ENCODE assay signal across 22 cellular contexts in the genomic region with DNA sequence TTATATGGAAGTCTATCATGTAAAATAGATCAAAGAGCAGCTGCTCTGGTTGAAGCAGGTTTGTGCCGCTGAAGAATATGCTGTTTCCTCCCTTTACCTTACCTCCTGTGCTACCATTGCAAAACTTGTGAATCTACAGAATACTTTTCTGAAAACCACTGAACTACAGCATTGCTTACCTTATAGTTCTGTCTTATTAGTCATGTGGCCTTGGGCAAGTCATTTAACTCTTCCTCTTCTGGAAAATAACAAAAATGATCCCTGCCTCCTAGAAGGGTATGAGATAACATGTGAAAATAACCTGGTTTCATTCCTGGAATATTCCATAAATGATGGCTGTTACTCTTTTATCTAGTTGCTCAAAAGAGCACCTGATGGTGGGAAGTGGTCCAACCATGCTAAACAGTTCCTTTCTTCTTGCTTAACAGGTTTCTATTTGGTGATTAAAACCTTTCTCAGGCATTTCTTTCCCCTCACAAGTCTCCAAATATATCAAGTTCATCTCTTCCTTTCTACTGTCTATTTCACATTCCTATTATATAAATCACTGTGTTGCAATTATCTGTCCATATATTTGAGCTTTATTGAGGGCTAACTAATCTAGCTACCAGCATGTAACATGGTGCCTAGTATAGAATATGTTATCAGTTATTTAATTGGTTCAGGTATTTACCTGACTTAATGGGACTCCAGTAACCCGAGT. TPM values are rescaled to one million over a fixed set of nuclear protein-coding genes. Genes with fewer than 3 reads are reported as not detected.
DNase-seq lines count a peak whose midpoint lies in the region; ATAC-seq and TF ChIP-seq lines count a peak whose summit lies in the region.
"Had no signal": no experiment of that assay in that cellular context is flagged by ENCODE, and none has a peak within 500 bp of the region (broad histone marks: within the 10 kb centered on the region; RNA-seq: fewer than 3 reads in every experiment).

No MANE protein-coding gene starts in this region.

- no peaks in the 10 kb centered on the region for H3K9me3 ChIP-seq in CD4-positive, CD25-positive, alpha-beta regulatory T cell (ENCODE audit: control insufficient read depth in 2 of 2, low read length in 2 of 2)
- no peaks in the 10 kb centered on the region for H3K9me3 ChIP-seq in CD8-positive, alpha-beta T cell (ENCODE audit: low read length)
- H3K9me3 ChIP-seq in PC-9 (ENCODE audit: insufficient read depth, low read depth) = no peaks in the 10 kb centered on the region
- no peaks in the 10 kb centered on the region for H3K9me3 ChIP-seq in prostate gland
- H3K9me3 ChIP-seq: Caco-2, pancreas, sigmoid colon, SJCRH30, upper lobe of left lung had no signal

- H3K27me3 Mint-ChIP-seq in CD4-positive, CD25-positive, alpha-beta regulatory T cell = no peaks in the 10 kb centered on the region
- H3K27me3 Mint-ChIP-seq in CD8-positive, alpha-beta T cell (ENCODE audit: low read depth) = no peaks in the 10 kb centered on the region
- H3K27me3 Mint-ChIP-seq: activated B cell treated with CpG ODN at 0.5 μM for 24 hours, memory B cell, naive B cell had no signal

- peaks cover 4% of the 10 kb centered on the region; the same call in 1 of the 2 replicates for H4K20me1 ChIP-seq in PC-9 (ENCODE audit: insufficient read depth)

- WGBS in prostate gland = 25% methylated on average over 2 of the region's 2 CpGs

- peaks cover 54% of the 10 kb centered on the region for H3K36me3 Mint-ChIP-seq in CD4-positive, CD25-positive, alpha-beta regulatory T cell
- H3K36me3 Mint-ChIP-seq in CD8-positive, alpha-beta T cell = peaks cover 54% of the 10 kb centered on the region

- no peak for TF ChIP-seq CTCF in CD8-positive, alpha-beta T cell (IDR thresholded peaks at IDR 0.05)
- TF ChIP-seq CTCF in PC-9 (conservative IDR thresholded peaks at IDR 0.05) (no peak), epithelial cell of esophagus (IDR thresholded peaks at IDR 0.05; ENCODE audit: insufficient read depth, low read depth, low read length, missing control alignments) (no peak), prostate gland (IDR thresholded peaks at IDR 0.05) (no peak)

- TF ChIP-seq POLR2A in prostate gland (IDR thresholded peaks at IDR 0.05) = no peak

- ATAC-seq in CD4-positive, CD25-positive, alpha-beta regulatory T cell (ENCODE audit: low read depth in 2 of 2) = peak; percentile 39 to 47
- no peak for ATAC-seq in CD8-positive, alpha-beta T cell
- ATAC-seq in left cardiac atrium (no peak), GM19023 (IDR thresholded peaks at IDR 0.05; ENCODE audit: unreplicated experiment) (no peak)
- ATAC-seq: pancreas had no signal

- H3K4me1 Mint-ChIP-seq in CD4-positive, CD25-positive, alpha-beta regulatory T cell = peaks cover 32 to 45% (median 39%) of the 10 kb centered on the region in 4 donors
- H3K4me1 Mint-ChIP-seq in CD8-positive, alpha-beta T cell (ENCODE audit: low read depth) = peaks cover 27% of the 10 kb centered on the region
- H3K4me1 Mint-ChIP-seq: activated B cell treated with CpG ODN at 0.5 μM for 24 hours had no signal

- H3K4me3 ChIP-seq in CD4-positive, CD25-positive, alpha-beta regulatory T cell (ENCODE audit: low read depth, low read length) = peak overlapping the region; percentile 68
- no peak overlapping the region for H3K4me3 ChIP-seq in CD8-positive, alpha-beta T cell (ENCODE audit: low read depth, low read length)
- no peak overlapping the region for H3K4me3 ChIP-seq in PC-9
- H3K4me3 ChIP-seq in epithelial cell of esophagus (ENCODE audit: low read length) = no peak overlapping the region
- H3K4me3 ChIP-seq in prostate gland = no peak overlapping the region
- H3K4me3 ChIP-seq: pancreas, sigmoid colon, SJCRH30, upper lobe of left lung had no signal

- H3K36me3 ChIP-seq in CD4-positive, CD25-positive, alpha-beta regulatory T cell (ENCODE audit: control insufficient read depth, insufficient read depth, low read length) = peaks cover 30% of the 10 kb centered on the region
- H3K36me3 ChIP-seq in CD8-positive, alpha-beta T cell (ENCODE audit: insufficient read depth, low read length) = peaks cover 11% of the 10 kb centered on the region
- H3K36me3 ChIP-seq in PC-9 (ENCODE audit: low read depth) (peaks cover 38% of the 10 kb centered on the region), prostate gland (peaks cover 7 to 12% of the 10 kb centered on the region in 2 donors)

- peak overlapping the region; percentile 63 for H3K27ac ChIP-seq in CD4-positive, CD25-positive, alpha-beta regulatory T cell (ENCODE audit: insufficient read depth, low read length, poor library complexity, severe bottlenecking)
- H3K27ac ChIP-seq in CD8-positive, alpha-beta T cell (ENCODE audit: low read depth, low read length) = no peak overlapping the region
- H3K27ac ChIP-seq in PC-9 = peak overlapping the region; percentile 64
- H3K27ac ChIP-seq in prostate gland = no peak overlapping the region
- H3K27ac ChIP-seq: pancreas, sigmoid colon, SJCRH30, upper lobe of left lung had no signal

- POLR2A ChIA-PET in CD8-positive, alpha-beta T cell (lab: Charles Lee) = interaction anchor here (0.7 to 1.6 kb wide), 2 partner anchors 10 to 15 kb away, joined by 6 read pairs; partner anchors contain the start of gene TRIM32
- POLR2A ChIA-PET in PC-9 (lab: Charles Lee; ENCODE audit: unreplicated experiment) = interaction anchor here (0.5 to 0.6 kb wide), 2 partner anchors 33 to 618 kb away, joined by 3 to 7 read pairs; no protein-coding TSS in a partner anchor

- peaks cover 24% of the 10 kb centered on the region; the same call in 1 of the 2 replicates for H3F3A ChIP-seq in PC-9 (ENCODE audit: insufficient read depth, low read depth)

- DNase-seq in CD4-positive, CD25-positive, alpha-beta regulatory T cell = peak in 1 of 3 donors; percentile 45
- DNase-seq in CD8-positive, alpha-beta T cell = no peak
- DNase-seq in PC-9 (peak in 1 of 2 experiments; percentile 56), epithelial cell of esophagus (ENCODE audit: low read depth) (peak; percentile 61), left cardiac atrium (no peak), prostate gland (ENCODE audit: low spot score) (no peak), NCI-H2081 treated with DMSO at 0.1 percent for 48 hours (lab: John Stamatoyannopoulos, UW) (no peak)
- DNase-seq: activated B cell treated with CpG ODN at 0.5 μM for 24 hours; activated gamma-delta T cell treated with Interleukin-2 at 50 U/mL for 16 hours; Caco-2; hippocampal formation; islet precursor cell; naive B cell; NCI-H1436; pancreas; sigmoid colon; stimulated activated CD4-positive, alpha-beta T cell treated with anti-CD3 and anti-CD28 coated beads, Interleukin-1b, Interleukin-23, amount 100 ng/mL, for 48 hours; stimulated activated naive CD4-positive, alpha-beta T cell treated with Interleukin-2 at 50 U/mL for 16 hours; upper lobe of left lung had no signal

- peak overlapping the region; percentile 40 for H3K4me2 ChIP-seq in PC-9

- CTCF ChIA-PET in CD8-positive, alpha-beta T cell (lab: Charles Lee) = interaction anchor here (0.7 kb wide), 1 partner anchor 39 kb away, joined by 3 read pairs; no protein-coding TSS in a partner anchor
- CTCF ChIA-PET in PC-9 (lab: Charles Lee) = no interaction called here

- peak overlapping the region; percentile 61 to 86 (median 64) for H3K4me3 Mint-ChIP-seq in CD4-positive, CD25-positive, alpha-beta regulatory T cell
- no peak overlapping the region for H3K4me3 Mint-ChIP-seq in CD8-positive, alpha-beta T cell
- H3K4me3 Mint-ChIP-seq: activated B cell treated with CpG ODN at 0.5 μM for 24 hours, memory B cell, naive B cell had no signal

- no peaks in the 10 kb centered on the region for H3K27me3 ChIP-seq in CD4-positive, CD25-positive, alpha-beta regulatory T cell (ENCODE audit: control insufficient read depth, insufficient read depth, low read length)
- no peaks in the 10 kb centered on the region for H3K27me3 ChIP-seq in CD8-positive, alpha-beta T cell (ENCODE audit: insufficient read depth, low read length)
- no peaks in the 10 kb centered on the region for H3K27me3 ChIP-seq in PC-9 (ENCODE audit: insufficient read depth, low read depth)
- H3K27me3 ChIP-seq in prostate gland (replicated peaks; ENCODE audit: insufficient read depth) = no peaks in the 10 kb centered on the region
- H3K27me3 ChIP-seq: pancreas, sigmoid colon, SJCRH30, upper lobe of left lung had no signal

- H3K9me3 Mint-ChIP-seq in CD4-positive, CD25-positive, alpha-beta regulatory T cell = peaks cover 0 to 3% (median 0%) of the 10 kb centered on the region in 7 donors
- H3K9me3 Mint-ChIP-seq in CD8-positive, alpha-beta T cell = no peaks in the 10 kb centered on the region
- H3K9me3 Mint-ChIP-seq: activated B cell treated with CpG ODN at 0.5 μM for 24 hours, memory B cell, naive B cell had no signal

- H3K27ac Mint-ChIP-seq in CD4-positive, CD25-positive, alpha-beta regulatory T cell = peak overlapping the region; percentile 89 to 91 (median 91)
- peak overlapping the region; percentile 81 for H3K27ac Mint-ChIP-seq in CD8-positive, alpha-beta T cell
- H3K27ac Mint-ChIP-seq: activated B cell treated with CpG ODN at 0.5 μM for 24 hours, memory B cell, naive B cell had no signal

- H2AFZ ChIP-seq in PC-9 = no peak overlapping the region

- peaks cover 22% of the 10 kb centered on the region for H3K79me2 ChIP-seq in PC-9 (ENCODE audit: low read depth)

- no peaks in the 10 kb centered on the region for H3K9me2 ChIP-seq in PC-9 (ENCODE audit: insufficient read depth)

- BruUV-seq in PC-9 (replicated peaks; lab: Mats Ljungman, UMichigan) = no TSS peak

- peaks cover 12% of the 10 kb centered on the region for H3K4me1 ChIP-seq in CD4-positive, CD25-positive, alpha-beta regulatory T cell (ENCODE audit: control insufficient read depth, insufficient read depth, low read length, poor library complexity, severe bottlenecking)
- no peaks in the 10 kb centered on the region for H3K4me1 ChIP-seq in CD8-positive, alpha-beta T cell (ENCODE audit: insufficient read depth, low read length)
- peaks cover 30% of the 10 kb centered on the region for H3K4me1 ChIP-seq in PC-9 (replicated peaks; ENCODE audit: insufficient read depth)
- H3K4me1 ChIP-seq in prostate gland (replicated peaks) = no peaks in the 10 kb centered on the region
- H3K4me1 ChIP-seq: SJCRH30, upper lobe of left lung had no signal

- intact Hi-C loops in CD8-positive, alpha-beta T cell (cut with DNase I, micrococcal nuclease) = no loop called here
- intact Hi-C loops in PC-9 (cut with micrococcal nuclease; ENCODE audit: unreplicated experiment) (no loop called here), left cardiac atrium (cut with DNase I) (no loop called here), prostate gland (cut with DNase I) (no loop called here)

RNA-seq across cellular contexts. Expression of gene TRIM32, which starts 15.0 kb away (rescaled TPM):
- 19.9 TPM for total RNA-seq in CD4-positive, CD25-positive, alpha-beta regulatory T cell
- 10 to 100 TPM; 24.1 to 37.5 (median 35.2) TPM for polyA plus RNA-seq in CD4-positive, CD25-positive, alpha-beta regulatory T cell
- 1 to 10 TPM; 5.0 to 6.8 TPM for total RNA-seq in CD8-positive, alpha-beta T cell
- 40.5 TPM in 2 replicates for total RNA-seq in PC-9 (2021)
- total RNA-seq in left cardiac atrium = 10 to 100 TPM; 14.5 to 18.7 TPM
- 10 to 100 TPM; 12.3 to 12.4 TPM for total RNA-seq in prostate gland

Comparison
In these comparisons a context has a peak if more than half of its experiments do, and no peak if none do; other contexts are left out.
1. ATAC-seq: peak in CD4-positive, CD25-positive, alpha-beta regulatory T cell (2 of 2); none in CD8-positive, alpha-beta T cell (single experiment), left cardiac atrium (0 of 2) and GM19023 (single experiment).
2. H3K27ac ChIP-seq: peak in CD4-positive, CD25-positive, alpha-beta regulatory T cell (single experiment) and PC-9 (single experiment); none in CD8-positive, alpha-beta T cell (single experiment) and prostate gland (0 of 2).